ENCODE assay signal across 1 cellular context in genomic region chr16:50814541-50814940, GRCh38.
TF ChIP-seq lines count a peak whose summit lies in the region.

No MANE protein-coding gene starts in this region.

TF ChIP-seq in K562, 482 proteins besides CTCF, POLR2A, EP300 and RAD21 (continued from another document):
- TF ChIP-seq CUX1 (CRISPR knock-in tag; IDR thresholded peaks at IDR 0.05): no peak
